ENCODE assay signal across 1 cellular context in the genomic region with DNA sequence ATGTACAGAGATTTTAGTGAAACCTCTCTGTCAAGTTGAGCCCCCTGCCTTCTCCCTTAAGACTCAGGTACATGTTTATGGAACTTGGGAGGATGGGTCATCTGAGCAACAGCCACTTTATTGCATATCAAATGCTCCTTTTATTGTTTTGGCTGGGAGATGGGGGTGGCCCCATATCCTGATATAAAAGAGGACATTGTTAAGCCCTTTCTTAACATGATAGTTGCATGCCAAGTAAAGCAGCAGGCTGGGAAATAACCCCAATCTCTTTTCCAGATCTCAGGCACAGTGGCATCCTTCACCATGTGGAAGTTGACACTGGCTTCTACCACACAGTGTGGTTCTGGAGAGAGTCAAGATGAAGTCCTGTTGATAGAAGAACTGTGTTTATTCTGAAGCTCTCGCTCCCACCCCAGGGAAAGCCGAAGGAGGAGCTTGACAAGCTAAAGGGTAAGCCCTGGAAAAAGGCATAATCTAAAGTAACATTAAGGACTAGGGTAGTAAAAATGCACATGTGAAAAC.
TF ChIP-seq lines count a peak whose summit lies in the region.

No MANE protein-coding gene starts in this region.

TF ChIP-seq in endothelial cell of umbilical vein, 7 proteins besides CTCF, POLR2A, EP300 and RAD21:
- no peak for TF ChIP-seq EZH2 (IDR thresholded peaks at IDR 0.05; ENCODE audit: borderline replicate concordance, low read depth, low read length, severe bottlenecking)
- no peak for TF ChIP-seq JUN (IDR thresholded peaks at IDR 0.05; ENCODE audit: borderline replicate concordance, insufficient read depth, insufficient read length, low read depth)
- no peak for TF ChIP-seq MYC (IDR thresholded peaks at IDR 0.05; ENCODE audit: low read depth, low read length)
- no peak for TF ChIP-seq GATA2 (IDR thresholded peaks at IDR 0.05; ENCODE audit: insufficient read depth, insufficient read length, low read depth, low read length)
- TF ChIP-seq, protein P1, sequence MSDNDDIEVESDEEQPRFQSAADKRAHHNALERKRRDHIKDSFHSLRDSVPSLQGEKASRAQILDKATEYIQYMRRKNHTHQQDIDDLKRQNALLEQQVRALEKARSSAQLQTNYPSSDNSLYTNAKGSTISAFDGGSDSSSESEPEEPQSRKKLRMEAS (IDR thresholded peaks at IDR 0.05; ENCODE audit: insufficient read depth, insufficient read length): no peak
- TF ChIP-seq POLR2AphosphoS5 (IDR thresholded peaks at IDR 0.05; ENCODE audit: insufficient read depth, low read depth, low read length): no peak
- TF ChIP-seq FOS (IDR thresholded peaks at IDR 0.05; ENCODE audit: borderline replicate concordance, insufficient read depth, low read length): no peak
TF ChIP-seq in endothelial cell of umbilical vein: peak in this region for 0.
